8 cellular contexts compared by ENCODE assay signal in the genomic region with DNA sequence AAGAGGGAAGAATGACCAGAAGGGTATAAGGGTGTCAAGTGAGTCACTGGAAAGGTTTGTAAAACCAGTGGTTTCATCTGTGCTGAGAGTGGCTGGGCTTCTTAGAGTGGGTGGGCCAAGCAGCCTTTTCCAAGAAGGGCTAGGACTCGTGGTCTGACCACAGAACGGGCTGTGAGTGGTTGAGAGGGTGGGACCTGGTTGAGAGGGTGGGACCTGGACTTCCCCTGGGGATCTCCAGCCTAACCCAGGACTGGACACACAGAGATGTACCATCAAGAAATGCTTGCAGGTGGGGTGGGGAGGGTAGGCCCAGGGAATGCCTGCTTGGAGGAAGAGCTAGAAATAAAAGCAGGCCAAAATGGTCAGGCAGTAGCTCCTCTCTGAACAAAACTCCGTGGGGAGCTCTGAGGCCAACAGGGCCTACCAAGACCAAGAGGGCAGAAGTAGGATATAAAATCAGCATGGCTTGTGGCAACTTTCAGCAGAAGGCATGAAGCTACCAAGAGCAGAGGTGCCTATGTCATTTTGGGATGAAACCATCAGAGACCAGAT.
A peak's percentile ranks its signal among the peaks of the same experiment; 100 is the strongest.
DNase-seq lines count a peak whose midpoint lies in the region; ATAC-seq and TF ChIP-seq lines count a peak whose summit lies in the region.

No MANE protein-coding gene starts in this region.

- H3K27ac Mint-ChIP-seq in stimulated activated memory B cell treated with anti-CD40 and anti-IgM and Interleukin-4, amounts not matched to agents 10 μg/mL and 1 μg/mL and 100 μg/mL, for 72 hours = peak overlapping the region; percentile 90

- no peak for TF ChIP-seq CTCF in SU-DHL-6 (IDR thresholded peaks at IDR 0.05; ENCODE audit: insufficient read depth, low read length, poor library complexity, severe bottlenecking)
- TF ChIP-seq CTCF in fibroblast of mammary gland (conservative IDR thresholded peaks at IDR 0.05; ENCODE audit: control insufficient read depth, insufficient read depth, low read depth, low read length) = no peak

- DNase-seq in fibroblast of mammary gland (ENCODE audit: low read depth) = peak; percentile 51
- no peak for DNase-seq in T-helper 9 cell
- DNase-seq in NCI-H1105 (lab: John Stamatoyannopoulos, UW) = no peak
- no peak for DNase-seq in AG08395 (ENCODE audit: low spot score)

- ATAC-seq in GM18868 (IDR thresholded peaks at IDR 0.05; ENCODE audit: unreplicated experiment) (peak; percentile 97), HG02798 (IDR thresholded peaks at IDR 0.05; ENCODE audit: poor library complexity, unreplicated experiment) (peak; percentile 95)
- peak; percentile 99 for ATAC-seq in stimulated activated memory B cell treated with anti-CD40 and anti-IgM and Interleukin-4, amounts not matched to agents 10 μg/mL and 1 μg/mL and 100 μg/mL, for 72 hours

- H3K4me2 ChIP-seq in SU-DHL-6 (ENCODE audit: low read depth, low read length, poor library complexity, severe bottlenecking) = no peak overlapping the region

- no peaks in the 10 kb centered on the region for H3F3A ChIP-seq in SU-DHL-6 (ENCODE audit: insufficient read depth)

- no peaks in the 10 kb centered on the region for H4K20me1 ChIP-seq in SU-DHL-6 (ENCODE audit: low read depth, low read length)

- H3K79me2 ChIP-seq in SU-DHL-6 (ENCODE audit: insufficient read depth, low read length) = peaks cover 50% of the 10 kb centered on the region

- H3K4me3 Mint-ChIP-seq in stimulated activated memory B cell treated with anti-CD40 and anti-IgM and Interleukin-4, amounts not matched to agents 10 μg/mL and 1 μg/mL and 100 μg/mL, for 72 hours = peak overlapping the region; percentile 56

- no peak overlapping the region for H2AFZ ChIP-seq in SU-DHL-6 (ENCODE audit: low read depth, low read length, severe bottlenecking)

- no peaks in the 10 kb centered on the region for H3K27me3 ChIP-seq in SU-DHL-6 (ENCODE audit: low read length)

- peaks cover 70% of the 10 kb centered on the region for H3K4me1 Mint-ChIP-seq in stimulated activated memory B cell treated with anti-CD40 and anti-IgM and Interleukin-4, amounts not matched to agents 10 μg/mL and 1 μg/mL and 100 μg/mL, for 72 hours

- 0 out of 2 replicates have a peak overlapping the region, but pooled peaks have one; percentile 0 for H3K27ac ChIP-seq in SU-DHL-6 (ENCODE audit: low read depth, low read length)

- peaks cover 68% of the 10 kb centered on the region for H3K36me3 Mint-ChIP-seq in stimulated activated memory B cell treated with anti-CD40 and anti-IgM and Interleukin-4, amounts not matched to agents 10 μg/mL and 1 μg/mL and 100 μg/mL, for 72 hours

- no peaks in the 10 kb centered on the region for H3K9me3 ChIP-seq in SU-DHL-6 (ENCODE audit: insufficient read depth, low read length)

- H3K9me2 ChIP-seq in SU-DHL-6 (replicated peaks; ENCODE audit: insufficient read depth, low read length) = no peaks in the 10 kb centered on the region

- H3K4me3 ChIP-seq in SU-DHL-6 (ENCODE audit: insufficient read depth, low read length, poor library complexity, severe bottlenecking) = no peak overlapping the region
- H3K4me3 ChIP-seq in fibroblast of mammary gland (ENCODE audit: control insufficient read depth, low read depth, low read length) = no peak overlapping the region

- no peaks in the 10 kb centered on the region for H3K27me3 Mint-ChIP-seq in stimulated activated memory B cell treated with anti-CD40 and anti-IgM and Interleukin-4, amounts not matched to agents 10 μg/mL and 1 μg/mL and 100 μg/mL, for 72 hours

- H3K36me3 ChIP-seq in SU-DHL-6 (ENCODE audit: low read length) = peaks cover 3% of the 10 kb centered on the region; the same call in 1 of the 2 replicates

- peaks cover 4% of the 10 kb centered on the region for H3K9me3 Mint-ChIP-seq in stimulated activated memory B cell treated with anti-CD40 and anti-IgM and Interleukin-4, amounts not matched to agents 10 μg/mL and 1 μg/mL and 100 μg/mL, for 72 hours

- no peak overlapping the region for H3K9ac ChIP-seq in SU-DHL-6 (ENCODE audit: low read length)
